ENCODE assay signal across 8 cellular contexts in genomic region chr4:139734875-139735380, GRCh38.
A peak's percentile ranks its signal among the peaks of the same experiment; 100 is the strongest.
DNase-seq lines count a peak whose midpoint lies in the region; ATAC-seq, FAIRE-seq and TF ChIP-seq lines count a peak whose summit lies in the region.

No MANE protein-coding gene starts in this region.

- DNase-seq in GM03348 (ENCODE audit: low spot score) (peak; percentile 94), NCI-H2171 (lab: John Stamatoyannopoulos, UW) (peak; percentile 98), choroid plexus epithelial cell (ENCODE audit: low read depth) (peak; percentile 80), keratinocyte (ENCODE audit: low read depth, low spot score) (no peak), OCI-M2 (lab: John Stamatoyannopoulos, UW; ENCODE audit: unreplicated experiment) (no peak)
- DNase-seq in activated CD4-positive, alpha-beta T cell treated with anti-CD3 and anti-CD28 coated beads for 24 hours (ENCODE audit: low read depth in 2 of 2) = peak; percentile 23 to 52
- peak; percentile 47 to 51 for DNase-seq in stimulated activated CD4-positive, alpha-beta T cell treated with anti-CD3 and anti-CD28 coated beads, Interleukin-12 subunit alpha, Interleukin-12 subunit beta, amount 100 ng/mL, for 24 hours (ENCODE audit: low read depth in 2 of 2)

- peaks cover 13% of the 10 kb centered on the region for H3K27me3 ChIP-seq in keratinocyte (ENCODE audit: control insufficient read depth, extremely low read depth, insufficient read depth, low read length)

- H3K4me1 ChIP-seq in keratinocyte (ENCODE audit: control insufficient read depth, extremely low read depth, insufficient read depth, low read length) = peaks cover 4% of the 10 kb centered on the region

- dilution Hi-C loops in keratinocyte (cut with MboI; ENCODE audit: extremely low pct_ligation_motif_present, low sequenced_read_pairs) = no loop called here

- ATAC-seq in HG02938 (IDR thresholded peaks at IDR 0.05; ENCODE audit: unreplicated experiment) = peak; percentile 65

- no peaks in the 10 kb centered on the region for H3K9me1 ChIP-seq in keratinocyte (ENCODE audit: control insufficient read depth, extremely low read depth, insufficient read depth, low read length)

- FAIRE-seq in keratinocyte (lab: Jason Lieb, UNC) = no peak

- no peak overlapping the region for H3K9ac ChIP-seq in keratinocyte (ENCODE audit: control insufficient read depth, extremely low read depth, insufficient read depth, low read length)

- H3K4me3 ChIP-seq in choroid plexus epithelial cell (ENCODE audit: low read depth, low read length) = peak overlapping the region; percentile 61
- peak overlapping the region in 2 of 3 experiments; percentile 50 to 64 for H3K4me3 ChIP-seq in keratinocyte (ENCODE audit: control insufficient read depth in 2 of 3, extremely low read depth in 1 of 3, insufficient read depth in 2 of 3, low read depth in 1 of 3, low read length in 3 of 3)

- no peak overlapping the region for H3K27ac ChIP-seq in keratinocyte (ENCODE audit: control insufficient read depth, insufficient read depth, low read length)

- no peaks in the 10 kb centered on the region for H4K20me1 ChIP-seq in keratinocyte (ENCODE audit: control insufficient read depth, extremely low read depth, insufficient read depth, low read length)

- TF ChIP-seq CTCF in choroid plexus epithelial cell (conservative IDR thresholded peaks at IDR 0.05; ENCODE audit: low read depth, low read length) (peak; percentile 58), keratinocyte (optimal IDR thresholded peaks at IDR 0.05 in 1 of 3, IDR thresholded peaks at IDR 0.05 in 1 of 3, conservative IDR thresholded peaks at IDR 0.05 in 1 of 3; ENCODE audit: extremely low read depth in 1 of 3, insufficient read depth in 2 of 3, low read length in 3 of 3) (peak in 2 of 3 experiments; percentile 76 to 85)

- no peaks in the 10 kb centered on the region for H3K36me3 ChIP-seq in keratinocyte (ENCODE audit: control insufficient read depth in 2 of 2, extremely low read depth in 1 of 2, insufficient read depth in 2 of 2, low read length in 2 of 2)

- H2AFZ ChIP-seq in keratinocyte (ENCODE audit: control insufficient read depth, low read length) = peak overlapping the region; percentile 72

- H3K9me3 ChIP-seq in keratinocyte (ENCODE audit: control insufficient read depth, low read depth, low read length) = no peaks in the 10 kb centered on the region

- peak overlapping the region; percentile 68 for H3K4me2 ChIP-seq in keratinocyte (ENCODE audit: control insufficient read depth, extremely low read depth, insufficient read depth, low read depth, low read length)

- no peaks in the 10 kb centered on the region for H3K79me2 ChIP-seq in keratinocyte (ENCODE audit: control insufficient read depth, insufficient read depth, low read length)

Comparison
In these comparisons a context has a peak if more than half of its experiments do, and no peak if none do; other contexts are left out.
1. DNase-seq: peak in GM03348 (single experiment), NCI-H2171 (single experiment), activated CD4-positive, alpha-beta T cell treated with anti-CD3 and anti-CD28 coated beads for 24 hours (2 of 2), choroid plexus epithelial cell (single experiment) and stimulated activated CD4-positive, alpha-beta T cell treated with anti-CD3 and anti-CD28 coated beads, Interleukin-12 subunit alpha, Interleukin-12 subunit beta, amount 100 ng/mL, for 24 hours (2 of 2); none in keratinocyte (single experiment) and OCI-M2 (single experiment).